27 cellular contexts compared by ENCODE assay signal in the genomic region with DNA sequence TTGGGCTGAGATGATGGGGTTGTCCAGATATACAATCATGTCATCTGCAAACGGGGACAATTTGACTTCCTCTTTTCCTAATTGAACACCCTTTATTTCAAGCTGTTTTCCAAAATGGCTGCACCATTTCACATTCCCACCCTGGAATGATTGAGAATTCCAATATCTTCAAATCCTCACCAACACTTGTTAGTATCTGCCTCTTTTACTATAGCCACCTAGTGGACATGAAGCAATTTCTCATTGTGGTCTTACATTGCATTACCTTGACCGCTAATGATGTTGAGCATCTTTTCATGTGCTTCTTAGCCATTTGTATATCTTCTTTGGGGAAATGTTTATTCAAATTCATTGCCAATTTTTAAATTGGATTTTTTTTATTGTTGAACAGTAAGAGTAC.
DNase-seq lines count a peak whose midpoint lies in the region; ATAC-seq, FAIRE-seq and TF ChIP-seq lines count a peak whose summit lies in the region.
"Had no signal": no experiment of that assay in that cellular context is flagged by ENCODE, and none has a peak within 500 bp of the region (broad histone marks: within the 10 kb centered on the region; RNA-seq: fewer than 3 reads in every experiment).

No MANE protein-coding gene starts in this region.

- H3T11ph ChIP-seq in H9 (ENCODE audit: low read length): no peak overlapping the region

- H3K4me1 Mint-ChIP-seq in H9: peaks cover 10 to 11% of the 10 kb centered on the region in 2 experiments
- H3K4me1 Mint-ChIP-seq in astrocyte (ENCODE audit: low read depth, unreplicated experiment): no peaks in the 10 kb centered on the region
- no peaks in the 10 kb centered on the region for H3K4me1 Mint-ChIP-seq in osteocyte (ENCODE audit: unreplicated experiment)
- H3K4me1 Mint-ChIP-seq: CD4-positive, CD25-positive, alpha-beta regulatory T cell had no signal

- H3K79me1 ChIP-seq in H9 (ENCODE audit: insufficient read depth, low read depth, low read length, poor library complexity, severe bottlenecking): no peaks in the 10 kb centered on the region

- H3K27ac Mint-ChIP-seq in H9 (no peak overlapping the region), astrocyte (ENCODE audit: unreplicated experiment) (no peak overlapping the region), osteocyte (ENCODE audit: unreplicated experiment) (no peak overlapping the region)
- H3K27ac Mint-ChIP-seq: CD4-positive, CD25-positive, alpha-beta regulatory T cell had no signal

- H4K20me1 ChIP-seq in SK-N-SH (ENCODE audit: insufficient read depth) (no peaks in the 10 kb centered on the region), H9 (ENCODE audit: control insufficient read depth, insufficient read depth, insufficient read length) (no peaks in the 10 kb centered on the region), astrocyte (ENCODE audit: insufficient read depth, low read length) (no peaks in the 10 kb centered on the region)

- H3K4me2 ChIP-seq in SK-N-SH (no peak overlapping the region), H9 (ENCODE audit: insufficient read depth, insufficient read length, low read length) (no peak overlapping the region), astrocyte (ENCODE audit: low read length) (no peak overlapping the region)
- H3K4me2 ChIP-seq: PC-9 had no signal

- H3K23me2 ChIP-seq in H9 (ENCODE audit: insufficient read length, low read depth, low read length, poor library complexity, severe bottlenecking): no peaks in the 10 kb centered on the region

- no peaks in the 10 kb centered on the region for H3K27me3 ChIP-seq in SK-N-SH (ENCODE audit: insufficient read depth)
- no peaks in the 10 kb centered on the region for H3K27me3 ChIP-seq in H9 (ENCODE audit: insufficient read depth, low read length)
- no peaks in the 10 kb centered on the region for H3K27me3 ChIP-seq in astrocyte (ENCODE audit: insufficient read depth, low read length)
- H3K27me3 ChIP-seq: SJSA1 had no signal

- H3K56ac ChIP-seq in H9 (ENCODE audit: insufficient read length, low read depth, low read length): no peak overlapping the region

- H3K9me3 ChIP-seq in SK-N-SH (no peaks in the 10 kb centered on the region), H9 (ENCODE audit: control insufficient read depth, low read depth, low read length) (no peaks in the 10 kb centered on the region), astrocyte (ENCODE audit: insufficient read depth, low read depth, low read length) (no peaks in the 10 kb centered on the region)
- H3K9me3 ChIP-seq: SJSA1 had no signal

- no peak overlapping the region for H3K14ac ChIP-seq in H9 (ENCODE audit: insufficient read depth, low read length)

- H3K9me3 Mint-ChIP-seq in H9 (peaks cover 14 to 16% of the 10 kb centered on the region in 2 experiments), astrocyte (ENCODE audit: unreplicated experiment) (no peaks in the 10 kb centered on the region), osteocyte (ENCODE audit: unreplicated experiment) (peaks cover 13% of the 10 kb centered on the region)

- H3K27me3 Mint-ChIP-seq in H9 (ENCODE audit: low read depth) (no peaks in the 10 kb centered on the region), astrocyte (ENCODE audit: low read depth, unreplicated experiment) (no peaks in the 10 kb centered on the region), osteocyte (ENCODE audit: unreplicated experiment) (no peaks in the 10 kb centered on the region)

- H3K4me1 ChIP-seq in SK-N-SH (ENCODE audit: control insufficient read depth in 1 of 2, insufficient read depth in 2 of 2, low read depth in 1 of 2, low read length in 1 of 2) (no peaks in the 10 kb centered on the region), H9 (ENCODE audit: insufficient read depth, low read length) (0 out of 2 replicates have a peak, but pooled peaks cover 2% of the 10 kb centered on the region), astrocyte (ENCODE audit: insufficient read depth, low read length) (no peaks in the 10 kb centered on the region)
- H3K4me1 ChIP-seq: SJSA1 had no signal

- no peak overlapping the region for H2BK15ac ChIP-seq in H9 (ENCODE audit: low read depth, low read length)

- H2AFZ ChIP-seq in SK-N-SH (ENCODE audit: low read depth) (no peak overlapping the region), H9 (ENCODE audit: low read length) (no peak overlapping the region), astrocyte (ENCODE audit: low read depth, low read length) (no peak overlapping the region)
- H2AFZ ChIP-seq: PC-9 had no signal

- CTCF ChIA-PET in SK-N-SH (lab: Yijun Ruan, JAX): interaction anchor here (1.7 kb wide), 1 partner anchor 13 kb away, joined by 3 read pairs; no protein-coding TSS in a partner anchor

- H2BK120ac ChIP-seq in H9 (ENCODE audit: low read depth, low read length, poor library complexity, severe bottlenecking): no peak overlapping the region

- no peak overlapping the region for H4K91ac ChIP-seq in H9 (ENCODE audit: insufficient read length, low read depth, low read length)

- no peak overlapping the region for H3K4ac ChIP-seq in H9 (ENCODE audit: low read depth, low read length)

- H3K9ac ChIP-seq in SK-N-SH: no peak overlapping the region
- H3K9ac ChIP-seq in H9 (ENCODE audit: extremely low read depth, insufficient read length, low read length): no peak overlapping the region
- no peak overlapping the region for H3K9ac ChIP-seq in astrocyte (ENCODE audit: low read length)

- WGBS in SK-N-SH (ENCODE audit: low lambda C conversion rate): 19% methylated on average over 2 of the region's 2 CpGs
- WGBS in H9 (ENCODE audit: extremely low coverage, insufficient read length, low lambda C conversion rate): no CpG with 5 or more reads among the region's 2 CpGs

- H2AK5ac ChIP-seq in H9 (ENCODE audit: insufficient read length, low read length): no peak overlapping the region

- no peak overlapping the region for H2BK12ac ChIP-seq in H9 (ENCODE audit: insufficient read length, low read depth, low read length)

- no peaks in the 10 kb centered on the region for H3F3A ChIP-seq in SK-N-SH (replicated peaks; ENCODE audit: insufficient read depth)

- H3K36me3 Mint-ChIP-seq in H9 (ENCODE audit: insufficient read depth in 1 of 3, low read depth in 3 of 3): peaks cover 9 to 15% (median 9%) of the 10 kb centered on the region in 3 experiments
- H3K36me3 Mint-ChIP-seq in astrocyte (ENCODE audit: low read depth, unreplicated experiment): no peaks in the 10 kb centered on the region
- H3K36me3 Mint-ChIP-seq in osteocyte (ENCODE audit: unreplicated experiment): no peaks in the 10 kb centered on the region
- H3K36me3 Mint-ChIP-seq: CD4-positive, CD25-positive, alpha-beta regulatory T cell had no signal

- TF ChIP-seq RAD21 in SK-N-SH (IDR thresholded peaks at IDR 0.05; ENCODE audit: low read length): no peak

- DNase-seq in SK-N-SH: no peak
- DNase-seq in H9: no peak
- no peak for DNase-seq in astrocyte (ENCODE audit: low read depth)
- DNase-seq in osteocyte (ENCODE audit: extremely low spot score, unreplicated experiment): no peak
- no peak for DNase-seq in left ventricle myocardium superior
- DNase-seq in DMS79 treated with DMSO at 0.1 percent for 48 hours (lab: John Stamatoyannopoulos, UW): no peak
- DNase-seq: CD4-positive, CD25-positive, alpha-beta regulatory T cell; EL; GDM1; Karpas-422; NCI-H1092; NCI-H1417 treated with DMSO at 0.1 percent for 48 hours; NCI-H1694 treated with DMSO at 0.1 percent for 48 hours; NCI-H2081 treated with DMSO at 0.1 percent for 48 hours; NCI-H2171 treated with DMSO at 0.1 percent for 48 hours; NCI-H345; NCI-H510A treated with DMSO at 0.1 percent for 48 hours; NCI-H774; PC-9; Right ventricle myocardium superior; RPMI8226 had no signal

- POLR2A ChIA-PET in SK-N-SH (lab: Yijun Ruan, JAX): no interaction called here

- no peak overlapping the region for H4K8ac ChIP-seq in H9 (replicated peaks; ENCODE audit: insufficient read length, low read depth, low read length)

- no peak for TF ChIP-seq EP300 in SK-N-SH (IDR thresholded peaks at IDR 0.05; ENCODE audit: borderline replicate concordance in 1 of 2, low read depth in 1 of 2, low read length in 1 of 2)

- H3K4me3 ChIP-seq in SK-N-SH (ENCODE audit: low read depth in 2 of 2, low read length in 1 of 2) (no peak overlapping the region), astrocyte (ENCODE audit: insufficient read depth, low read depth, low read length) (no peak overlapping the region)
- H3K4me3 ChIP-seq: GM12878, PC-9, SJSA1 had no signal

- H2BK5ac ChIP-seq in H9 (ENCODE audit: insufficient read length, low read length): no peak overlapping the region

- no peaks in the 10 kb centered on the region for H3K79me2 ChIP-seq in SK-N-SH (ENCODE audit: insufficient read depth)
- no peaks in the 10 kb centered on the region for H3K79me2 ChIP-seq in H9 (ENCODE audit: insufficient read depth, low read length)
- no peaks in the 10 kb centered on the region for H3K79me2 ChIP-seq in astrocyte (ENCODE audit: insufficient read depth, low read length)

- no peak overlapping the region for H2BK20ac ChIP-seq in H9 (ENCODE audit: low read depth, low read length, poor library complexity, severe bottlenecking)

- no peak overlapping the region for H4K5ac ChIP-seq in H9 (ENCODE audit: insufficient read length, low read depth, low read length)

- H3K9me2 ChIP-seq in SK-N-SH: no peaks in the 10 kb centered on the region

- FAIRE-seq in astrocyte (lab: Jason Lieb, UNC): peak; percentile 50
- FAIRE-seq: GM12878, H54 had no signal

- H3K27ac ChIP-seq in SK-N-SH (ENCODE audit: low read depth in 2 of 2, low read length in 1 of 2) (no peak overlapping the region), H9 (ENCODE audit: insufficient read length, low read depth, low read length) (no peak overlapping the region), astrocyte (ENCODE audit: low read depth, low read length) (no peak overlapping the region)
- H3K27ac ChIP-seq: HL-60, PC-9, SJSA1 had no signal

- intact Hi-C loops in left ventricle myocardium superior (cut with micrococcal nuclease): no loop called here

- H3K18ac ChIP-seq in H9 (ENCODE audit: insufficient read length, low read depth, low read length): no peak overlapping the region

- H3K4me3 Mint-ChIP-seq in H9 (no peak overlapping the region), astrocyte (ENCODE audit: unreplicated experiment) (no peak overlapping the region), osteocyte (ENCODE audit: unreplicated experiment) (no peak overlapping the region)
- H3K4me3 Mint-ChIP-seq: CD4-positive, CD25-positive, alpha-beta regulatory T cell had no signal

- H3K36me3 ChIP-seq in SK-N-SH (replicated peaks in 1 of 2; ENCODE audit: control insufficient read depth in 1 of 2, insufficient read depth in 2 of 2, low read length in 1 of 2) (no peaks in the 10 kb centered on the region), astrocyte (ENCODE audit: insufficient read depth, low read length) (no peaks in the 10 kb centered on the region)
- H3K36me3 ChIP-seq: SJSA1 had no signal

- no peak overlapping the region for H3K23ac ChIP-seq in H9 (ENCODE audit: insufficient read length, low read depth, low read length)

- ATAC-seq in SK-N-SH treated with all-trans-retinoic acid at 6 μM for 48 hours: no peak
- ATAC-seq in left ventricle myocardium superior: no peak
- ATAC-seq in GM18867 (IDR thresholded peaks at IDR 0.05; ENCODE audit: unreplicated experiment): no peak
- ATAC-seq: GM12878 had no signal

- peak; percentile 36 for TF ChIP-seq CTCF in SK-N-SH (IDR thresholded peaks at IDR 0.05)
- TF ChIP-seq CTCF in H9 (conservative IDR thresholded peaks at IDR 0.05): peak; percentile 55
- TF ChIP-seq CTCF in astrocyte (IDR thresholded peaks at IDR 0.05; ENCODE audit: insufficient read depth, low read depth, low read length): no peak
- TF ChIP-seq CTCF in osteocyte (IDR thresholded peaks at IDR 0.05): no peak

Comparison
In these comparisons a context has a peak if more than half of its experiments do, and no peak if none do; other contexts are left out.
1. CTCF ChIP-seq: peak in SK-N-SH (single experiment) and H9 (single experiment); none in astrocyte (single experiment) and osteocyte (single experiment).